Comparison of ENCODE assay signal across 19 cellular contexts in the genomic region with DNA sequence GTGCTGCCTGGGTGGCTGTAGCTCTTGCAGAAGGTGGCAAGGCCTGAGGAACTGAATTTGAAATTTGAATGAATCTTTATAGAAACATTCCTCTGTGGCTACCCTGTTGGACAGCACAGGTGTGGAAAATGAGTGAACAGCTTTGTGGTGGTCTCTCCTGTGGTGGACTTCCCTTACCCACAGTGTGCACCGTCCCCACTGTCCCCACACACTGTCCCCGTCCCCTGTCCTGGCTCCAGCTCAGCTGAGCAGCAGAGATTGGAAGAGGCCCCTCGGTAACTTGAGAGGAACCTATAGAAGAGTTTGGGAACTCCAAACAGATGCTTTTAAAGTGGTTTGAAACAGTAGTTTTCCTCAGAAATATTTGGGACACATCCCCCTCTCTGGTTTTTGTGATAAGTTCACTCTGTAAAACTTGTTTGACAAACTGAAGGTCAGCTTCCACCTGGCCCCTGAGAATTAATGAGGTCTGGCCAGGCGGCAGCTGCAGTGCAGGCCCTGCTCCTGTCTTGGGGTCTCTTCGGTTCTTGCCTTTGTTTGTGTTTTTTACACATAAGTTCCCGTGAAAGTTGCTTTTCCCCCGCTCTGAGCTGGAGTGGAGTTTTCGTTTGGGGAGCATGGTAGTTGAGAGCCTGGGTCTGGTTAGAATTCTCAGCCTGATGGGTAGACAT.
A peak's percentile ranks its signal among the peaks of the same experiment; 100 is the strongest.
DNase-seq lines count a peak whose midpoint lies in the region; ATAC-seq, FAIRE-seq and TF ChIP-seq lines count a peak whose summit lies in the region.
"Had no signal": no experiment of that assay in that cellular context is flagged by ENCODE, and none has a peak within 500 bp of the region (broad histone marks: within the 10 kb centered on the region; RNA-seq: fewer than 3 reads in every experiment).

No MANE protein-coding gene starts in this region.

- TF ChIP-seq CTCF in HepG2 (CRISPR knock-in tag; IDR thresholded peaks at IDR 0.05) (no peak), right lobe of liver (IDR thresholded peaks at IDR 0.05) (no peak), coronary artery (IDR thresholded peaks at IDR 0.05) (no peak), neural crest cell (conservative IDR thresholded peaks at IDR 0.05) (no peak), hepatocyte (IDR thresholded peaks at IDR 0.05; ENCODE audit: poor library complexity) (no peak)

- H3K4me1 ChIP-seq in HepG2 (ENCODE audit: insufficient read depth, low read length) = peaks cover 23% of the 10 kb centered on the region
- no peaks in the 10 kb centered on the region for H3K4me1 ChIP-seq in right lobe of liver
- peaks cover 5% of the 10 kb centered on the region for H3K4me1 ChIP-seq in hepatocyte (ENCODE audit: insufficient read depth)

- in situ Hi-C loops in HepG2 (cut with HindIII; ENCODE audit: extremely low pct_ligation_motif_present, low pct_unique_long_range_greater_than_20kb) = no loop called here

- H3K36me3 Mint-ChIP-seq in neural crest cell (ENCODE audit: low read depth) = peaks cover 20% of the 10 kb centered on the region
- H3K36me3 Mint-ChIP-seq in activated T-helper 1 cell treated with anti-CD3 and anti-CD28 coated beads, Interleukin-12 subunit alpha, Interleukin-12 subunit beta, Interleukin-2, Interleukin-4 antibody, amounts not matched to agents 30 ng/mL and 10 ng/mL and 1 ng/mL, durations not matched to agents 14 hours and 24 hours and 36 hours (ENCODE audit: low read depth) = no peaks in the 10 kb centered on the region

- TF ChIP-seq RAD21 in HepG2 (CRISPR knock-in tag; IDR thresholded peaks at IDR 0.05) = no peak

- no peaks in the 10 kb centered on the region for H3K9me2 ChIP-seq in hepatocyte (replicated peaks; ENCODE audit: insufficient read depth)

- H3K9me3 ChIP-seq in HepG2 (ENCODE audit: low read length) (no peaks in the 10 kb centered on the region), right lobe of liver (no peaks in the 10 kb centered on the region), hepatocyte (ENCODE audit: low read depth) (peaks cover 6% of the 10 kb centered on the region)

- H3K79me2 ChIP-seq in HepG2 (ENCODE audit: insufficient read depth, low read length) (peaks cover 10% of the 10 kb centered on the region), hepatocyte (peaks cover 86% of the 10 kb centered on the region)

- H3K4me1 Mint-ChIP-seq in neural crest cell = peaks cover 56% of the 10 kb centered on the region
- no peaks in the 10 kb centered on the region for H3K4me1 Mint-ChIP-seq in activated T-helper 1 cell treated with anti-CD3 and anti-CD28 coated beads, Interleukin-12 subunit alpha, Interleukin-12 subunit beta, Interleukin-2, Interleukin-4 antibody, amounts not matched to agents 30 ng/mL and 10 ng/mL and 1 ng/mL, durations not matched to agents 14 hours and 24 hours and 36 hours (ENCODE audit: low read depth)

- DNase-seq in HepG2 (ENCODE audit: low spot score) (no peak), right lobe of liver (no peak), coronary artery (ENCODE audit: low spot score) (peak; percentile 63), neural crest cell (ENCODE audit: low read depth, low spot score) (no peak), hepatocyte (ENCODE audit: low spot score) (no peak), posterior cingulate gyrus (no peak)
- no peak for DNase-seq in activated T-helper 1 cell treated with anti-CD3 and anti-CD28 coated beads, Interleukin-12 subunit alpha, Interleukin-12 subunit beta, Interleukin-2, Interleukin-4 antibody, amounts not matched to agents 30 ng/mL and 10 ng/mL and 1 ng/mL, durations not matched to agents 14 hours and 24 hours and 36 hours (ENCODE audit: low spot score)
- DNase-seq: C1 segment of cervical spinal cord, DND-41, HCEC 1CT, MM.1S, NCI-H1092 treated with DMSO at 0.1 percent for 48 hours, NCI-H2081 treated with DMSO at 0.1 percent for 48 hours, NCI-H510A treated with DMSO at 0.1 percent for 48 hours had no signal

- H3K9ac ChIP-seq in HepG2 (ENCODE audit: insufficient read depth, low read depth, low read length) = no peak overlapping the region
- H3K9ac ChIP-seq: KMS-11 had no signal

- no peak overlapping the region for H2AFZ ChIP-seq in HepG2 (ENCODE audit: low read length)
- H2AFZ ChIP-seq in hepatocyte = no peak overlapping the region

- no peaks in the 10 kb centered on the region for H3K36me3 ChIP-seq in HepG2 (replicated peaks in 1 of 2; ENCODE audit: control insufficient read depth in 1 of 2, insufficient read depth in 2 of 2, low read length in 2 of 2)
- no peaks in the 10 kb centered on the region for H3K36me3 ChIP-seq in right lobe of liver
- H3K36me3 ChIP-seq in hepatocyte (replicated peaks; ENCODE audit: insufficient read depth, low read depth) = no peaks in the 10 kb centered on the region

- POLR2A ChIA-PET in HepG2 (lab: Yijun Ruan, JAX) = no interaction called here

- H4K20me1 ChIP-seq in HepG2 (ENCODE audit: insufficient read depth, low read length) = no peaks in the 10 kb centered on the region
- no peaks in the 10 kb centered on the region for H4K20me1 ChIP-seq in hepatocyte (ENCODE audit: insufficient read depth, poor library complexity, severe bottlenecking)

- no peak for TF ChIP-seq EP300 in HepG2 (IDR thresholded peaks at IDR 0.05; ENCODE audit: low read depth in 2 of 2, low read length in 2 of 2)
- TF ChIP-seq EP300 in HepG2 (CRISPR knock-in tag; IDR thresholded peaks at IDR 0.05; ENCODE audit: borderline replicate concordance) = no peak

- H3K27me3 ChIP-seq in HepG2 (ENCODE audit: control insufficient read depth in 1 of 2, insufficient read depth in 2 of 2, low read length in 2 of 2) = no peaks in the 10 kb centered on the region
- no peaks in the 10 kb centered on the region for H3K27me3 ChIP-seq in right lobe of liver
- H3K27me3 ChIP-seq in hepatocyte = no peaks in the 10 kb centered on the region

- WGBS in HepG2 (ENCODE audit: low lambda C conversion rate) = 80% methylated on average over 8 of the region's 8 CpGs
- 80% methylated on average over 7 of the region's 8 CpGs for WGBS in right lobe of liver (ENCODE audit: insufficient coverage, low coverage, low lambda C conversion rate, missing lambda C conversion rate)
- 59% methylated on average over 8 of the region's 8 CpGs for WGBS in hepatocyte (ENCODE audit: low lambda C conversion rate, missing lambda C conversion rate)

- CTCF ChIA-PET in HepG2 (lab: Yijun Ruan, JAX; ENCODE audit: low intra/inter-chr PET ratio, low total read pairs) = no interaction called here

- BruUV-seq in HepG2 (replicated peaks; lab: Mats Ljungman, UMichigan) = no TSS peak

- FAIRE-seq in HepG2 (lab: Jason Lieb, UNC) = no peak
- FAIRE-seq: A204.1, G401.6 had no signal

- no peak overlapping the region for H3K27ac ChIP-seq in HepG2 (ENCODE audit: extremely low read length, insufficient read depth, low read length)
- H3K27ac ChIP-seq in right lobe of liver = no peak overlapping the region
- H3K27ac ChIP-seq in coronary artery = no peak overlapping the region
- no peak overlapping the region for H3K27ac ChIP-seq in hepatocyte
- H3K27ac ChIP-seq: KMS-11 had no signal

- H3K27me3 Mint-ChIP-seq in neural crest cell (ENCODE audit: low read depth) = no peaks in the 10 kb centered on the region
- no peaks in the 10 kb centered on the region for H3K27me3 Mint-ChIP-seq in activated T-helper 1 cell treated with anti-CD3 and anti-CD28 coated beads, Interleukin-12 subunit alpha, Interleukin-12 subunit beta, Interleukin-2, Interleukin-4 antibody, amounts not matched to agents 30 ng/mL and 10 ng/mL and 1 ng/mL, durations not matched to agents 14 hours and 24 hours and 36 hours (ENCODE audit: insufficient read depth)

- H3K4me3 ChIP-seq in HepG2 (replicated peaks in 1 of 3; ENCODE audit: insufficient read depth in 1 of 3, low read depth in 2 of 3, low read length in 3 of 3) (no peak overlapping the region), right lobe of liver (no peak overlapping the region), coronary artery (no peak overlapping the region), hepatocyte (no peak overlapping the region)

- intact Hi-C loops in HepG2 (cut with micrococcal nuclease; ENCODE audit: unreplicated experiment) (no loop called here), right lobe of liver (cut with DNase I) (no loop called here), posterior cingulate gyrus (cut with DNase I) (no loop called here)
- intact Hi-C loops in activated T-helper 1 cell treated with anti-CD3 and anti-CD28 coated beads, Interleukin-12 subunit alpha, Interleukin-12 subunit beta, Interleukin-2, Interleukin-4 antibody, amounts not matched to agents 30 ng/mL and 10 ng/mL and 1 ng/mL, durations not matched to agents 14 hours and 24 hours and 36 hours (cut with micrococcal nuclease) = no loop called here

- H3K9me3 Mint-ChIP-seq in neural crest cell = peaks cover 17% of the 10 kb centered on the region
- no peaks in the 10 kb centered on the region for H3K9me3 Mint-ChIP-seq in activated T-helper 1 cell treated with anti-CD3 and anti-CD28 coated beads, Interleukin-12 subunit alpha, Interleukin-12 subunit beta, Interleukin-2, Interleukin-4 antibody, amounts not matched to agents 30 ng/mL and 10 ng/mL and 1 ng/mL, durations not matched to agents 14 hours and 24 hours and 36 hours

- ATAC-seq in HepG2 (peak; percentile 54), right lobe of liver (no peak), HG03442 (IDR thresholded peaks at IDR 0.05; ENCODE audit: unreplicated experiment) (no peak)
- ATAC-seq: Right ventricle myocardium inferior had no signal

- TF ChIP-seq POLR2A in HepG2 (IDR thresholded peaks at IDR 0.05; ENCODE audit: insufficient read depth in 1 of 2, low read depth in 2 of 2, low read length in 2 of 2) (no peak), right lobe of liver (IDR thresholded peaks at IDR 0.05) (no peak)

- H3K27ac Mint-ChIP-seq in neural crest cell (ENCODE audit: unreplicated experiment) = peak overlapping the region; percentile 20
- H3K27ac Mint-ChIP-seq in activated T-helper 1 cell treated with anti-CD3 and anti-CD28 coated beads, Interleukin-12 subunit alpha, Interleukin-12 subunit beta, Interleukin-2, Interleukin-4 antibody, amounts not matched to agents 30 ng/mL and 10 ng/mL and 1 ng/mL, durations not matched to agents 14 hours and 24 hours and 36 hours = no peak overlapping the region

- no peak overlapping the region for H3K4me2 ChIP-seq in HepG2 (ENCODE audit: low read depth, low read length)
- H3K4me2 ChIP-seq in hepatocyte = no peak overlapping the region
- H3K4me2 ChIP-seq: KMS-11 had no signal

- H3K4me3 Mint-ChIP-seq in neural crest cell = no peak overlapping the region
- H3K4me3 Mint-ChIP-seq in activated T-helper 1 cell treated with anti-CD3 and anti-CD28 coated beads, Interleukin-12 subunit alpha, Interleukin-12 subunit beta, Interleukin-2, Interleukin-4 antibody, amounts not matched to agents 30 ng/mL and 10 ng/mL and 1 ng/mL, durations not matched to agents 14 hours and 24 hours and 36 hours = no peak overlapping the region

TF ChIP-seq in HepG2, 621 proteins besides CTCF, POLR2A, EP300 and RAD21 (continues in another document):
- TF ChIP-seq ZNF780A (CRISPR knock-in tag; IDR thresholded peaks at IDR 0.05) (no peak), NKX3-1 (CRISPR knock-in tag; IDR thresholded peaks at IDR 0.05) (no peak), SAP130 (CRISPR knock-in tag; IDR thresholded peaks at IDR 0.05; ENCODE audit: low read depth) (no peak), GATAD2A (CRISPR knock-in tag; IDR thresholded peaks at IDR 0.05) (no peak), CREB1 (IDR thresholded peaks at IDR 0.05) (no peak), CREB1 (CRISPR knock-in tag; IDR thresholded peaks at IDR 0.05) (no peak), ZNF441 (CRISPR knock-in tag; IDR thresholded peaks at IDR 0.05; ENCODE audit: borderline replicate concordance) (no peak)
